16 cellular contexts compared by ENCODE assay signal in genomic region chr3:195031574-195032003, GRCh38.
DNase-seq lines count a peak whose midpoint lies in the region; ATAC-seq and TF ChIP-seq lines count a peak whose summit lies in the region.
"Had no signal": no experiment of that assay in that cellular context is flagged by ENCODE, and none has a peak within 500 bp of the region (broad histone marks: within the 10 kb centered on the region; RNA-seq: fewer than 3 reads in every experiment).

No MANE protein-coding gene starts in this region.

- TF ChIP-seq POLR2A in body of pancreas (IDR thresholded peaks at IDR 0.05), result no peak

- no peaks in the 10 kb centered on the region for H3K9me3 ChIP-seq in body of pancreas
- H3K9me3 ChIP-seq in liver (ENCODE audit: control insufficient read depth in 4 of 4, low read length in 3 of 4), result no peaks in the 10 kb centered on the region
- H3K9me3 ChIP-seq in smooth muscle cell (replicated peaks; ENCODE audit: low read depth), result no peaks in the 10 kb centered on the region
- H3K9me3 ChIP-seq: ovary had no signal

- no peak for TF ChIP-seq CTCF in body of pancreas (IDR thresholded peaks at IDR 0.05)
- TF ChIP-seq CTCF in liver (IDR thresholded peaks at IDR 0.05; ENCODE audit: low read depth, low read length, missing input control), result no peak
- no peak for TF ChIP-seq CTCF in smooth muscle cell (IDR thresholded peaks at IDR 0.05; ENCODE audit: borderline replicate concordance, insufficient read depth, poor library complexity, severe bottlenecking)

- ATAC-seq in body of pancreas, result no peak
- no peak for ATAC-seq in effector memory CD8-positive, alpha-beta T cell (replicated peaks)

- H3K4me3 ChIP-seq in body of pancreas, result no peak overlapping the region
- no peak overlapping the region for H3K4me3 ChIP-seq in liver (ENCODE audit: low read depth in 1 of 3, low read length in 3 of 3)
- no peak overlapping the region for H3K4me3 ChIP-seq in smooth muscle cell
- H3K4me3 ChIP-seq: ovary had no signal

- POLR2A ChIA-PET in activated CD4-positive, alpha-beta memory T cell treated with anti-CD3 and anti-CD28 coated beads for 36 hours (lab: Charles Lee), result no interaction called here

- H3K27ac Mint-ChIP-seq in activated CD4-positive, alpha-beta memory T cell treated with anti-CD3 and anti-CD28 coated beads for 36 hours, result no peak overlapping the region
- H3K27ac Mint-ChIP-seq in effector memory CD8-positive, alpha-beta T cell, result no peak overlapping the region
- H3K27ac Mint-ChIP-seq: activated naive CD4-positive, alpha-beta T cell treated with anti-CD3 and anti-CD28 coated beads, Interleukin-2, amount 50 U/mL, for 24 hours; CD4-positive, CD25-positive, alpha-beta regulatory T cell had no signal

- peak; percentile 29 to 56 for TF ChIP-seq RAD21 in liver (IDR thresholded peaks at IDR 0.05)

- H3K4me1 Mint-ChIP-seq in activated CD4-positive, alpha-beta memory T cell treated with anti-CD3 and anti-CD28 coated beads for 36 hours (ENCODE audit: low read depth), result no peaks in the 10 kb centered on the region
- H3K4me1 Mint-ChIP-seq in effector memory CD8-positive, alpha-beta T cell (ENCODE audit: low read depth in 2 of 2), result no peaks in the 10 kb centered on the region
- H3K4me1 Mint-ChIP-seq: activated naive CD4-positive, alpha-beta T cell treated with anti-CD3 and anti-CD28 coated beads, Interleukin-2, amount 50 U/mL, for 24 hours; CD4-positive, CD25-positive, alpha-beta regulatory T cell had no signal

- H3K27me3 Mint-ChIP-seq in activated CD4-positive, alpha-beta memory T cell treated with anti-CD3 and anti-CD28 coated beads for 36 hours, result no peaks in the 10 kb centered on the region
- peaks cover 6 to 52% of the 10 kb centered on the region in 2 donors for H3K27me3 Mint-ChIP-seq in effector memory CD8-positive, alpha-beta T cell
- H3K27me3 Mint-ChIP-seq: activated naive CD4-positive, alpha-beta T cell treated with anti-CD3 and anti-CD28 coated beads, Interleukin-2, amount 50 U/mL, for 24 hours had no signal

- H3K4me1 ChIP-seq in body of pancreas (peaks cover 45% of the 10 kb centered on the region), liver (ENCODE audit: control insufficient read depth in 4 of 4, insufficient read depth in 4 of 4, low read length in 3 of 4) (peaks cover 29 to 46% (median 41%) of the 10 kb centered on the region in 4 donors), smooth muscle cell (ENCODE audit: low read depth) (no peaks in the 10 kb centered on the region)

- H3K27me3 ChIP-seq in body of pancreas, result no peaks in the 10 kb centered on the region
- no peaks in the 10 kb centered on the region for H3K27me3 ChIP-seq in liver (ENCODE audit: control insufficient read depth in 4 of 4, insufficient read depth in 4 of 4, low read length in 3 of 4)
- H3K27me3 ChIP-seq in smooth muscle cell (ENCODE audit: low read depth), result no peaks in the 10 kb centered on the region
- H3K27me3 ChIP-seq: brain microvascular endothelial cell, ovary had no signal

- DNase-seq in NCI-H146 (lab: John Stamatoyannopoulos, UW) (peak; percentile 62), NCI-H146 treated with DMSO at 0.1 percent for 48 hours (lab: John Stamatoyannopoulos, UW; ENCODE audit: unreplicated experiment) (no peak), body of pancreas (no peak), smooth muscle cell (lab: John Stamatoyannopoulos, UW; ENCODE audit: unreplicated experiment) (no peak), DMS 273 treated with DMSO at 0.1 percent for 48 hours (lab: John Stamatoyannopoulos, UW) (no peak)
- no peak for DNase-seq in activated CD4-positive, alpha-beta memory T cell treated with anti-CD3 and anti-CD28 coated beads for 36 hours
- no peak for DNase-seq in effector memory CD8-positive, alpha-beta T cell
- DNase-seq: CD4-positive, CD25-positive, alpha-beta regulatory T cell; KBM-7; NCI-H1105 treated with DMSO at 0.1 percent for 48 hours; NCI-H446; ovary; stimulated activated CD4-positive, alpha-beta T cell treated with anti-CD3 and anti-CD28 coated beads, Interleukin-15, amount 100 ng/mL, for 24 hours had no signal

- H2AFZ ChIP-seq in smooth muscle cell (ENCODE audit: low read depth), result no peak overlapping the region

- CTCF ChIA-PET in activated CD4-positive, alpha-beta memory T cell treated with anti-CD3 and anti-CD28 coated beads for 36 hours (lab: Charles Lee), result no interaction called here

- H3K9me3 Mint-ChIP-seq in activated CD4-positive, alpha-beta memory T cell treated with anti-CD3 and anti-CD28 coated beads for 36 hours, result no peaks in the 10 kb centered on the region
- no peaks in the 10 kb centered on the region for H3K9me3 Mint-ChIP-seq in effector memory CD8-positive, alpha-beta T cell
- H3K9me3 Mint-ChIP-seq: activated naive CD4-positive, alpha-beta T cell treated with anti-CD3 and anti-CD28 coated beads, Interleukin-2, amount 50 U/mL, for 24 hours; CD4-positive, CD25-positive, alpha-beta regulatory T cell had no signal

- H3K79me2 ChIP-seq in smooth muscle cell (ENCODE audit: low read depth), result no peaks in the 10 kb centered on the region

- H4K20me1 ChIP-seq in smooth muscle cell (ENCODE audit: low read depth), result no peaks in the 10 kb centered on the region

- no peaks in the 10 kb centered on the region for H3K36me3 ChIP-seq in body of pancreas (replicated peaks in 1 of 2; ENCODE audit: insufficient read depth in 1 of 2, low read depth in 2 of 2)
- no peaks in the 10 kb centered on the region for H3K36me3 ChIP-seq in liver (ENCODE audit: control insufficient read depth in 4 of 4, insufficient read depth in 3 of 4, low read depth in 1 of 4, low read length in 3 of 4)
- H3K36me3 ChIP-seq in smooth muscle cell (ENCODE audit: low read depth), result no peaks in the 10 kb centered on the region
- H3K36me3 ChIP-seq: brain microvascular endothelial cell, ovary had no signal

- 62 to 64% methylated on average over 4 to 5 of the region's 5 CpGs for WGBS in body of pancreas, 2 donors
- 24% methylated on average over 5 of the region's 5 CpGs for WGBS in liver
- 59% methylated on average over 5 of the region's 5 CpGs for WGBS in smooth muscle cell (ENCODE audit: low lambda C conversion rate)

- no peak overlapping the region for H3K4me3 Mint-ChIP-seq in activated CD4-positive, alpha-beta memory T cell treated with anti-CD3 and anti-CD28 coated beads for 36 hours
- no peak overlapping the region for H3K4me3 Mint-ChIP-seq in effector memory CD8-positive, alpha-beta T cell
- H3K4me3 Mint-ChIP-seq: activated naive CD4-positive, alpha-beta T cell treated with anti-CD3 and anti-CD28 coated beads, Interleukin-2, amount 50 U/mL, for 24 hours; CD4-positive, CD25-positive, alpha-beta regulatory T cell had no signal

- H3K36me3 Mint-ChIP-seq in activated CD4-positive, alpha-beta memory T cell treated with anti-CD3 and anti-CD28 coated beads for 36 hours, result no peaks in the 10 kb centered on the region
- H3K36me3 Mint-ChIP-seq in effector memory CD8-positive, alpha-beta T cell (ENCODE audit: insufficient read depth), result no peaks in the 10 kb centered on the region
- H3K36me3 Mint-ChIP-seq: activated naive CD4-positive, alpha-beta T cell treated with anti-CD3 and anti-CD28 coated beads, Interleukin-2, amount 50 U/mL, for 24 hours; CD4-positive, CD25-positive, alpha-beta regulatory T cell had no signal

- peaks cover 12% of the 10 kb centered on the region for H3F3A ChIP-seq in smooth muscle cell (ENCODE audit: low read depth)

- intact Hi-C loops in body of pancreas (cut with DNase I), result no loop called here
- intact Hi-C loops in activated CD4-positive, alpha-beta memory T cell treated with anti-CD3 and anti-CD28 coated beads for 36 hours (cut with micrococcal nuclease), result no loop called here

- peak overlapping the region in 3 of 4 donors; percentile 27 to 58 (median 49) for H3K27ac ChIP-seq in body of pancreas
- H3K27ac ChIP-seq in liver (ENCODE audit: low read depth in 1 of 2, low read length in 2 of 2), result peak overlapping the region; percentile 56 to 81
- peak overlapping the region; percentile 77 for H3K27ac ChIP-seq in smooth muscle cell (ENCODE audit: low read depth)
- H3K27ac ChIP-seq: brain microvascular endothelial cell, ovary had no signal

- H3K4me2 ChIP-seq in smooth muscle cell, result peak overlapping the region; percentile 25

- H3K9ac ChIP-seq in liver (ENCODE audit: low read depth in 1 of 2, low read length in 2 of 2) (no peak overlapping the region), smooth muscle cell (ENCODE audit: low read depth) (peak overlapping the region; percentile 30)

TF ChIP-seq in liver, 16 proteins besides CTCF, POLR2A, EP300 and RAD21 (continues in another document):
- no peak for TF ChIP-seq FOXA2 (IDR thresholded peaks at IDR 0.05)
- peak; percentile 45 for TF ChIP-seq FOXA1 (IDR thresholded peaks at IDR 0.05)
- peak; percentile 91 for TF ChIP-seq SP1 (IDR thresholded peaks at IDR 0.05)
- TF ChIP-seq, protein P1, sequence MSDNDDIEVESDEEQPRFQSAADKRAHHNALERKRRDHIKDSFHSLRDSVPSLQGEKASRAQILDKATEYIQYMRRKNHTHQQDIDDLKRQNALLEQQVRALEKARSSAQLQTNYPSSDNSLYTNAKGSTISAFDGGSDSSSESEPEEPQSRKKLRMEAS (IDR thresholded peaks at IDR 0.05), result peak; percentile 99
- TF ChIP-seq YY1 (IDR thresholded peaks at IDR 0.05), result peak; percentile 49
- TF ChIP-seq HNF4G (IDR thresholded peaks at IDR 0.05), result peak; percentile 61
- TF ChIP-seq ZBTB33 (IDR thresholded peaks at IDR 0.05), result no peak
